ENCODE assay signal across 8 cellular contexts in the genomic region with DNA sequence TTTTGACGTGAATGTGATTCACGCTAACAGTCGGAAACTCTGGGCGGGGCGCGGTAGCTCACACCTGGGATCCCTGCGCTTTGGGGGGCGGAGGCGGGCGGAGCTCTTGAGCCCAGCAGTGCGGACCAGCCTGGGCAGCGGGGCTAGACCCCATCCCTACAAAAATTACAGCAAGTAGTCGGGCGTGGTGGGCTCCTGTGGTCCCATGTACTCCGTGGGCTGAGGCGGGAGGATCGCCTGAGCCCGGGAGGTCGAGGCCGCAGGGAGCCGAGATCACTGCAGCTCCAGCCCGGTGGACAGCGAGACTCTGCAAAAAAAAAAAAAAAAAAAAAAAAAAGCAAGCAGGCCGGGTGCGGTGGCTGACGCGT. TPM values are rescaled to one million over a fixed set of nuclear protein-coding genes. Genes with fewer than 3 reads are reported as not detected.
DNase-seq lines count a peak whose midpoint lies in the region; ATAC-seq, FAIRE-seq and TF ChIP-seq lines count a peak whose summit lies in the region.
"Not testable (repeated sequence)": the region's sequence is repeated elsewhere in the genome, so short reads cannot be mapped to it uniquely, and the experiment has no call there.

No MANE protein-coding gene starts in this region.

- TF ChIP-seq RAD21 in HepG2 (CRISPR knock-in tag; IDR thresholded peaks at IDR 0.05): not testable (repeated sequence)

- not testable (repeated sequence) for H3K4me2 ChIP-seq in MM.1S (ENCODE audit: low read depth, low read length)
- H3K4me2 ChIP-seq in HepG2 (ENCODE audit: low read depth, low read length): peak overlapping the region; percentile 12; the same call in 1 of the 2 replicates

- H3K9ac ChIP-seq in MM.1S (ENCODE audit: low read length): peak overlapping the region; percentile 52; the same call in 1 of the 2 replicates
- H3K9ac ChIP-seq in HepG2 (ENCODE audit: insufficient read depth, low read depth, low read length): not testable (repeated sequence)

- H3K9me2 ChIP-seq in MM.1S (replicated peaks; ENCODE audit: insufficient read depth, low read length): not testable (repeated sequence)

- TSS peak; percentile 93 for BruUV-seq in HepG2 (replicated peaks; lab: Mats Ljungman, UMichigan)

- TF ChIP-seq POLR2A in HepG2 (IDR thresholded peaks at IDR 0.05; ENCODE audit: insufficient read depth in 1 of 2, low read depth in 2 of 2, low read length in 2 of 2): not testable (repeated sequence)

- DNase-seq in MM.1S; HepG2 (ENCODE audit: low spot score): not testable (repeated sequence)
- peak; percentile 31 for DNase-seq in activated T-cell treated with anti-CD3 and anti-CD28 coated beads for 48 hours (ENCODE audit: low read depth)
- DNase-seq in effector CD4-positive, alpha-beta T cell: peak; percentile 21
- DNase-seq in stimulated activated CD4-positive, alpha-beta T cell treated with anti-CD3 and anti-CD28 coated beads, Interleukin-15, amount 100 ng/mL, for 48 hours (ENCODE audit: low read depth in 2 of 2): peak; percentile 26 to 41

- POLR2A ChIA-PET in HepG2 (lab: Yijun Ruan, JAX): interaction anchor here (0.6 kb wide), 1 partner anchor 1700 kb away, joined by 5 read pairs; no protein-coding TSS in a partner anchor

- WGBS in HepG2 (ENCODE audit: low lambda C conversion rate): 0% methylated on average over 5 of the region's 27 CpGs

- H2AFZ ChIP-seq in ACC112 (ENCODE audit: low read length, unreplicated experiment); MM.1S (ENCODE audit: low read length); HepG2 (ENCODE audit: low read length): not testable (repeated sequence)

- not testable (repeated sequence) for TF ChIP-seq CTCF in MM.1S (IDR thresholded peaks at IDR 0.05; ENCODE audit: low read length); HepG2 (CRISPR knock-in tag; IDR thresholded peaks at IDR 0.05)

- not testable (repeated sequence) for H4K20me1 ChIP-seq in MM.1S (ENCODE audit: insufficient read depth, low read length); HepG2 (ENCODE audit: insufficient read depth, low read length)

- intact Hi-C loops in HepG2 (cut with micrococcal nuclease; ENCODE audit: unreplicated experiment): not testable (repeated sequence)

- TF ChIP-seq EP300 in HepG2 (IDR thresholded peaks at IDR 0.05; ENCODE audit: low read depth in 2 of 2, low read length in 2 of 2); HepG2 (CRISPR knock-in tag; IDR thresholded peaks at IDR 0.05; ENCODE audit: borderline replicate concordance): not testable (repeated sequence)

- H3F3A ChIP-seq in MM.1S (ENCODE audit: insufficient read depth, low read length): not testable (repeated sequence)

- not testable (repeated sequence) for H3K9me3 ChIP-seq in MM.1S (replicated peaks; ENCODE audit: insufficient read depth, low read length); HepG2 (ENCODE audit: low read length)

- H3K36me3 ChIP-seq in ACC112 (ENCODE audit: insufficient read depth, low read length); MM.1S (replicated peaks; ENCODE audit: insufficient read depth, low read length); HepG2 (replicated peaks in 1 of 2; ENCODE audit: control insufficient read depth in 1 of 2, insufficient read depth in 2 of 2, low read length in 2 of 2): not testable (repeated sequence)

- CTCF ChIA-PET in HepG2 (lab: Yijun Ruan, JAX; ENCODE audit: low intra/inter-chr PET ratio, low total read pairs): not testable (repeated sequence)

- H3K4me3 ChIP-seq in ACC112 (ENCODE audit: low read depth, low read length): peak overlapping the region; percentile 75
- peak overlapping the region; percentile 55; the same call in 1 of the 2 replicates for H3K4me3 ChIP-seq in MM.1S (ENCODE audit: low read length)
- peak overlapping the region; percentile 34 to 53 (median 52); a peak in 4 of 6 replicates for H3K4me3 ChIP-seq in HepG2 (replicated peaks in 1 of 3; ENCODE audit: insufficient read depth in 1 of 3, low read depth in 2 of 3, low read length in 3 of 3)

- not testable (repeated sequence) for H3K27ac ChIP-seq in ACC112 (ENCODE audit: low read depth, low read length); HepG2 (ENCODE audit: extremely low read length, insufficient read depth, low read length)
- peak overlapping the region; percentile 52; the same call in 1 of the 2 replicates for H3K27ac ChIP-seq in MM.1S (ENCODE audit: low read length)

- not testable (repeated sequence) for H3K4me1 ChIP-seq in ACC112 (ENCODE audit: control insufficient read depth, insufficient read depth, low read length, unreplicated experiment); MM.1S (ENCODE audit: low read length); HepG2 (ENCODE audit: insufficient read depth, low read length)

- not testable (repeated sequence) for H3K79me2 ChIP-seq in ACC112 (ENCODE audit: control insufficient read depth, insufficient read depth, low read length, unreplicated experiment); MM.1S (ENCODE audit: low read length); HepG2 (ENCODE audit: insufficient read depth, low read length)

- peak; percentile 44 for ATAC-seq in GM19372 (IDR thresholded peaks at IDR 0.05; ENCODE audit: low read depth, unreplicated experiment)
- peak; percentile 48 for ATAC-seq in HG02943 (IDR thresholded peaks at IDR 0.05; ENCODE audit: low read depth, unreplicated experiment)
- peak; percentile 65 for ATAC-seq in HepG2

- in situ Hi-C loops in HepG2 (cut with HindIII; ENCODE audit: extremely low pct_ligation_motif_present, low pct_unique_long_range_greater_than_20kb): loop anchor here (25.0 kb wide), 1 partner anchor 267 kb away; no protein-coding TSS in a partner anchor

- FAIRE-seq in HepG2 (lab: Jason Lieb, UNC): not testable (repeated sequence)

- H3K27me3 ChIP-seq in ACC112 (ENCODE audit: insufficient read depth, low read length); MM.1S (replicated peaks; ENCODE audit: insufficient read depth, low read length); HepG2 (ENCODE audit: control insufficient read depth in 1 of 2, insufficient read depth in 2 of 2, low read length in 2 of 2): not testable (repeated sequence)

TF ChIP-seq in HepG2, 621 proteins besides CTCF, POLR2A, EP300 and RAD21 (continues in another document):
- TF ChIP-seq GABPA (IDR thresholded peaks at IDR 0.05; ENCODE audit: low read depth, low read length); CREB1 (IDR thresholded peaks at IDR 0.05); CREM (CRISPR knock-in tag; IDR thresholded peaks at IDR 0.05): not testable (repeated sequence)
- TF ChIP-seq GABPA (CRISPR knock-in tag; IDR thresholded peaks at IDR 0.05; ENCODE audit: low read depth) (peak; percentile 40), CREB1 (CRISPR knock-in tag; IDR thresholded peaks at IDR 0.05) (0 out of 2 replicates have a peak, but pooled peaks have one; percentile 58), CREM (IDR thresholded peaks at IDR 0.05) (0 out of 2 replicates have a peak, but pooled peaks have one; percentile 27), PHF8 (CRISPR knock-in tag; IDR thresholded peaks at IDR 0.05) (peak; percentile 30; the same call in 1 of the 2 replicates)
- TF ChIP-seq, protein P1, sequence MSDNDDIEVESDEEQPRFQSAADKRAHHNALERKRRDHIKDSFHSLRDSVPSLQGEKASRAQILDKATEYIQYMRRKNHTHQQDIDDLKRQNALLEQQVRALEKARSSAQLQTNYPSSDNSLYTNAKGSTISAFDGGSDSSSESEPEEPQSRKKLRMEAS (IDR thresholded peaks at IDR 0.05): 0 out of 2 replicates have a peak, but pooled peaks have one; percentile 10

RNA-seq across cellular contexts. Expression of gene TNK2, which starts 46.4 kb away (rescaled TPM):
- total RNA-seq in HepG2 (2016; rRNA removed; fragmentation: Illumina TruSeq; extraction: Trizol): 3.5 and 5.8 TPM in 2 replicates
- 1.8 and 2.6 TPM in 2 replicates for total RNA-seq in HepG2 (2016; cell fraction: cytosol; rRNA removed; fragmentation: Illumina TruSeq; extraction: Trizol; ENCODE audit: low read depth)
- 4.0 and 5.9 TPM in 2 replicates for total RNA-seq in HepG2 (2016; cell fraction: insoluble cytoplasmic fraction; rRNA removed; fragmentation: Illumina TruSeq; extraction: Trizol)
- 3.4 and 3.7 TPM in 2 replicates for total RNA-seq in HepG2 (2016; cell fraction: membrane; rRNA removed; fragmentation: Illumina TruSeq; extraction: Trizol)
- 5.5 and 5.8 TPM in 2 replicates for total RNA-seq in HepG2 (2016; cell fraction: nucleus; rRNA removed; fragmentation: Illumina TruSeq; extraction: Trizol)
- 4.6 and 7.5 TPM in 2 replicates for polyA plus RNA-seq in HepG2 (2011; rRNA removed)
- polyA plus RNA-seq in HepG2 (2011; cell fraction: cytosol; rRNA removed): 2.7 and 3.4 TPM in 2 replicates
- polyA plus RNA-seq in HepG2 (2011; cell fraction: nucleus; rRNA removed): 35.4 and 45.4 TPM in 2 replicates
- 6.7 and 12.2 TPM in 2 replicates for polyA plus RNA-seq in HepG2 (2012)
- polyA plus RNA-seq in HepG2 (2016; cell fraction: cytosol; fragmentation: Illumina TruSeq; extraction: Trizol; ENCODE audit: low read depth): 0.76 and 1.1 TPM in 2 replicates
- polyA plus RNA-seq in HepG2 (2016; cell fraction: insoluble cytoplasmic fraction; fragmentation: Illumina TruSeq; extraction: Trizol; ENCODE audit: low read depth): 7.3 TPM in 2 replicates
- polyA plus RNA-seq in HepG2 (2016; cell fraction: membrane; fragmentation: Illumina TruSeq; extraction: Trizol; ENCODE audit: low read depth): 1.9 TPM in 2 replicates
- 24.9 and 28.1 TPM in 2 replicates for polyA plus RNA-seq in HepG2 (2016; cell fraction: nucleus; fragmentation: Illumina TruSeq; extraction: Trizol; ENCODE audit: insufficient read depth, low read depth)
- 14.4 and 18.0 TPM in 2 replicates for polyA minus RNA-seq in HepG2 (2011; rRNA and poly(A)+ RNA removed; ENCODE audit: low replicate concordance)
- 4.1 and 6.0 TPM in 2 replicates for polyA minus RNA-seq in HepG2 (2011; cell fraction: cytosol; rRNA and poly(A)+ RNA removed)
- polyA minus RNA-seq in HepG2 (2011; cell fraction: nucleus; rRNA and poly(A)+ RNA removed): 4.2 and 5.2 TPM in 2 replicates
